35 cellular contexts compared by ENCODE assay signal in genomic region chr3:142941373-142942123, GRCh38. TPM values are rescaled to one million over a fixed set of nuclear protein-coding genes. Genes with fewer than 3 reads are reported as not detected.
"Had no signal": no experiment of that assay in that cellular context is flagged by ENCODE, and none has a peak within 500 bp of the region (broad histone marks: within the 10 kb centered on the region; RNA-seq: fewer than 3 reads in every experiment).

No MANE protein-coding gene starts in this region.

- H3K4me1 ChIP-seq: adrenal gland, body of pancreas, breast epithelium, Peyer's patch, SJSA1 had no signal

- H3K9ac ChIP-seq: SK-N-SH had no signal

- H3K9me3 ChIP-seq: adrenal gland, body of pancreas, breast epithelium, Peyer's patch, SJSA1, SK-N-SH had no signal

- ATAC-seq: activated naive CD4-positive, alpha-beta T cell treated with anti-CD3 and anti-CD28 coated beads, Interleukin-2, amount 50 U/mL, for 72 hours; activated T-cell treated with anti-CD3 and anti-CD28 coated beads, Interleukin-2, amount 50 U/mL, for 4 hours; body of pancreas; PC-3 had no signal

- H3K4me2 ChIP-seq: SK-N-SH had no signal

- H3K4me3 ChIP-seq: adrenal gland, body of pancreas, breast epithelium, Peyer's patch, SJSA1 had no signal

- H3K36me3 ChIP-seq: adrenal gland, breast epithelium, Peyer's patch, SJSA1 had no signal

- H3K27me3 ChIP-seq: adrenal gland, body of pancreas, breast epithelium, Peyer's patch had no signal

- H3K27ac ChIP-seq: adrenal gland, body of pancreas, breast epithelium, Peyer's patch, SJSA1 had no signal

- DNase-seq: activated B cell treated with CpG ODN at 0.5 μM for 24 hours; activated CD4-positive, alpha-beta memory T cell treated with anti-CD3 and anti-CD28 coated beads for 36 hours; activated CD4-positive, alpha-beta T cell treated with anti-CD3 and anti-CD28 coated beads for 4 hours; activated CD4-positive, alpha-beta T cell treated with anti-CD3 and anti-CD28 coated beads, Interleukin-2, amount 50 U/mL, for 1 hour; activated CD4-positive, CD25-positive, alpha-beta regulatory T cell treated with anti-CD3 and anti-CD28 coated beads, Interleukin-2, amount 50 U/mL, for 72 hours; activated CD8-positive, alpha-beta memory T cell treated with anti-CD3 and anti-CD28 coated beads, Interleukin-2, amount 50 U/mL, for 4 hours; activated gamma-delta T cell treated with Interleukin-2 at 50 U/mL for 16 hours; activated naive CD4-positive, alpha-beta T cell treated with anti-CD3 and anti-CD28 coated beads for 36 hours; activated T-cell treated with anti-CD3 and anti-CD28 coated beads for 4 hours; activated T-cell treated with anti-CD3 and anti-CD28 coated beads, Interleukin-2, amount 50 U/mL, for 4 hours; adrenal gland; body of pancreas; NCI-H1048; NCI-H1105 treated with DMSO at 0.1 percent for 48 hours; NCI-H1436; NCI-H1694; NCI-H1930; NCI-H2081 treated with DMSO at 0.1 percent for 48 hours; NCI-H226; NCI-H446 treated with DMSO at 0.1 percent for 48 hours; NCI-H524; NCI-H69; NCI-H82; PC-3; Peyer's patch; RPMI8226; SHP77 treated with DMSO at 0.1 percent for 48 hours; SK-N-SH had no signal

- FAIRE-seq: astrocyte, TTC549 had no signal

RNA-seq across cellular contexts. Expression of gene PAQR9, which starts 21.9 kb away (rescaled TPM):
- total RNA-seq: activated B cell treated with CpG ODN at 0.5 μM for 24 hours; activated CD4-positive, alpha-beta memory T cell treated with anti-CD3 and anti-CD28 coated beads for 36 hours; activated naive CD4-positive, alpha-beta T cell treated with anti-CD3 and anti-CD28 coated beads for 36 hours; activated naive CD4-positive, alpha-beta T cell treated with anti-CD3 and anti-CD28 coated beads, Interleukin-2, amount 50 U/mL, for 72 hours; activated T-cell treated with anti-CD3 and anti-CD28 coated beads, Interleukin-2, amount 50 U/mL, for 4 hours; activated T-helper 1 cell treated with anti-CD3 and anti-CD28 coated beads, Interleukin-12 subunit alpha, Interleukin-12 subunit beta, Interleukin-2, Interleukin-4 antibody, amounts not matched to agents 30 ng/mL and 10 ng/mL and 1 ng/mL, durations not matched to agents 14 hours and 24 hours and 36 hours; breast epithelium; MCF 10A; PC-3; Peyer's patch; SJSA1 had no signal

RNA-seq across cellular contexts. Expression of gene PCOLCE2, which starts 52.7 kb away (rescaled TPM):
- total RNA-seq: activated B cell treated with CpG ODN at 0.5 μM for 24 hours; activated naive CD4-positive, alpha-beta T cell treated with anti-CD3 and anti-CD28 coated beads, Interleukin-2, amount 50 U/mL, for 72 hours; activated T-helper 1 cell treated with anti-CD3 and anti-CD28 coated beads, Interleukin-12 subunit alpha, Interleukin-12 subunit beta, Interleukin-2, Interleukin-4 antibody, amounts not matched to agents 30 ng/mL and 10 ng/mL and 1 ng/mL, durations not matched to agents 14 hours and 24 hours and 36 hours had no signal
